ENCODE assay signal across 8 cellular contexts in the genomic region with DNA sequence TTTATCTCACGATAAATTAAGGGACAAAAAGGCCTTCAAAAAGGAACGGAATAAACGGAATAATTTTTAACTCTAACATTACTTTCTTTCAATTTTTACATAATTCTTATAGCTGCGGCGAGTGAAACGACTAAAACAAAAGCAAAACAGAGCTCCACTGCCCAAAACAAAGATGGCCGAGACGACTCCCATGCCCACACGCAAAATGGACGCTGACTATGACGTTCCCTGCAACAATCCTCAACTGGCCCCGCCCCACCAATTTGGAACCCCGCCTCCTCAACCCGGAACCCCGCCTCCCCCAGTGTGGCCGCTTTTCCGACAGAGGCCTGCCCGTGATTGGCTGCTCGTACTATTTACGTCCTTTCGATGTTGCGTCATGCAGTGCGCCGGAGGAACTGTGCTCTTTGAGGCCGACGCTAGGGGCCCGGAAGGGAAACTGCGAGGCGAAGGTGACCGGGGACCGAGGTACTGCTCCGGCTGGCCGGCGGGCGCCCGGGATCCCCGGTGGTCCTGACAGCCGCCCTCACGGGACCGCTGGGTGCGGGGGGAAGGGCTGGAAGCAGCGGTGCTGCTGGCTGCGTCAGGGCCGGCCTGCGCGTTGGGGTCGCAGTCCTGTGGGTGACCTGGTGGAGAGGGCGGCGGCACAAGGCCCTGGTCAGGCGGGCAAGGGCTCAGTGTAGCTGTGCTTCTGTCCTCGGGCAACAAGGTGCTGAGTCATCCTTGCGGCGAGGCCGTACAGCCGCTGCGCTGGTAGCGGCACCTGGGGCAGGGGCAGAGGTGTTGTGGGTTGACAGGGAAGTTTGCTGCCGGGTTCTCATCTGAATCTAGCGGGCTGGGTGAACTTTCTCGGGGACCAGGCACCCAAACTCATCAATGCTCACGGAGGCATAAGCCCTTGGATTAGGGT. TPM values are rescaled to one million over a fixed set of nuclear protein-coding genes. Genes with fewer than 3 reads are reported as not detected.
DNase-seq lines count a peak whose midpoint lies in the region; TF ChIP-seq lines count a peak whose summit lies in the region.

A gene with protein sequence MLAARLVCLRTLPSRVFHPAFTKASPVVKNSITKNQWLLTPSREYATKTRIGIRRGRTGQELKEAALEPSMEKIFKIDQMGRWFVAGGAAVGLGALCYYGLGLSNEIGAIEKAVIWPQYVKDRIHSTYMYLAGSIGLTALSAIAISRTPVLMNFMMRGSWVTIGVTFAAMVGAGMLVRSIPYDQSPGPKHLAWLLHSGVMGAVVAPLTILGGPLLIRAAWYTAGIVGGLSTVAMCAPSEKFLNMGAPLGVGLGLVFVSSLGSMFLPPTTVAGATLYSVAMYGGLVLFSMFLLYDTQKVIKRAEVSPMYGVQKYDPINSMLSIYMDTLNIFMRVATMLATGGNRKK (plus strand): TSS at position 384 of the 910 bp plus-strand sequence. CDS start 1,992 bp downstream, outside the sequence.

- H3K36me3 ChIP-seq in GM06990 (ENCODE audit: control insufficient read depth, insufficient read depth, low read length) (no peaks in the 10 kb centered on the region; the same call in none of the 2 replicates), SK-N-SH (replicated peaks in 1 of 2; ENCODE audit: control insufficient read depth in 1 of 2, insufficient read depth in 2 of 2, low read length in 1 of 2) (peaks cover 31% of the 10 kb centered on the region in 2 experiments), testis (ENCODE audit: low read depth, missing control alignments) (no peaks in the 10 kb centered on the region)

- no peaks in the 10 kb centered on the region; the same call in 1 of the 2 replicates for H3K27me3 Mint-ChIP-seq in HFFc6 (ENCODE audit: insufficient read depth)
- H3K27me3 Mint-ChIP-seq in activated naive CD4-positive, alpha-beta T cell treated with anti-CD3 and anti-CD28 coated beads, Interleukin-2, amount 50 U/mL, for 24 hours = no peaks in the 10 kb centered on the region

- POLR2A ChIA-PET in SK-N-SH (lab: Yijun Ruan, JAX) = interaction anchor here (0.6 kb wide), 1 partner anchor 187 kb away, joined by 3 read pairs; no protein-coding TSS in a partner anchor

- peak within 1 kb of the TSS; percentile 97 for H3K9ac ChIP-seq in SK-N-SH

- H3K27ac ChIP-seq in SK-N-SH (ENCODE audit: low read depth in 2 of 2, low read length in 1 of 2) (peak within 1 kb of the TSS; percentile 76 to 89), testis (peak within 1 kb of the TSS; percentile 90 to 93)

- H3K79me2 ChIP-seq in SK-N-SH (ENCODE audit: insufficient read depth) = peaks cover 42% of the 10 kb centered on the region

- H3K9me2 ChIP-seq in SK-N-SH = no peaks in the 10 kb centered on the region

- H3K27me3 ChIP-seq in GM06990 (replicated peaks; ENCODE audit: control insufficient read depth, insufficient read depth, low read length) = no peaks in the 10 kb centered on the region
- no peaks in the 10 kb centered on the region for H3K27me3 ChIP-seq in SK-N-SH (ENCODE audit: insufficient read depth)
- H3K27me3 ChIP-seq in testis = no peaks in the 10 kb centered on the region

- H3K4me2 ChIP-seq in SK-N-SH = peak within 1 kb of the TSS; percentile 92

- H3F3A ChIP-seq in SK-N-SH (replicated peaks; ENCODE audit: insufficient read depth) = no peaks in the 10 kb centered on the region

- H2AFZ ChIP-seq in SK-N-SH (ENCODE audit: low read depth) = peak within 1 kb of the TSS; percentile 99

- H3K4me1 ChIP-seq in SK-N-SH (ENCODE audit: control insufficient read depth in 1 of 2, insufficient read depth in 2 of 2, low read depth in 1 of 2, low read length in 1 of 2) (peaks cover 8 to 10% of the 10 kb centered on the region in 2 experiments; a peak in 3 of 4 replicates), testis (peaks cover 9% of the 10 kb centered on the region)

- H3K4me1 Mint-ChIP-seq in HFFc6 (ENCODE audit: low read depth) = peaks cover 26% of the 10 kb centered on the region
- H3K4me1 Mint-ChIP-seq in activated naive CD4-positive, alpha-beta T cell treated with anti-CD3 and anti-CD28 coated beads, Interleukin-2, amount 50 U/mL, for 24 hours = peaks cover 43% of the 10 kb centered on the region

- no peaks in the 10 kb centered on the region for H3K9me3 Mint-ChIP-seq in HFFc6
- no peaks in the 10 kb centered on the region for H3K9me3 Mint-ChIP-seq in activated naive CD4-positive, alpha-beta T cell treated with anti-CD3 and anti-CD28 coated beads, Interleukin-2, amount 50 U/mL, for 24 hours

- 2% methylated on average over 40 of the region's 61 CpGs for WGBS in SK-N-SH (ENCODE audit: low lambda C conversion rate)
- WGBS in testis, 2 donors = 0 to 2% methylated on average over 26 to 60 of the region's 61 CpGs

- CTCF ChIA-PET in SK-N-SH (lab: Yijun Ruan, JAX) = interaction anchor here (0.9 to 1.8 kb wide), 6 partner anchors 8 to 66 kb away, joined by 3 to 7 read pairs (median 3); no protein-coding TSS in a partner anchor

- H3K9me3 ChIP-seq in SK-N-SH = no peaks in the 10 kb centered on the region
- no peaks in the 10 kb centered on the region for H3K9me3 ChIP-seq in testis

- no peak for TF ChIP-seq RAD21 in SK-N-SH (IDR thresholded peaks at IDR 0.05; ENCODE audit: low read length)

- 0 out of 4 replicates have a peak, but pooled peaks of 1 of the 2 experiments have one; percentile 19 for TF ChIP-seq EP300 in SK-N-SH (IDR thresholded peaks at IDR 0.05; ENCODE audit: borderline replicate concordance in 1 of 2, low read depth in 1 of 2, low read length in 1 of 2)

- intact Hi-C loops in testis (cut with DNase I; ENCODE audit: low total_unique reads) = no loop called here

- DNase-seq in GM06990 (ENCODE audit: extremely low read depth, insufficient read length) (peak; percentile 98), HFFc6 (peak; percentile 99), NB4 (ENCODE audit: low read depth) (peak; percentile 99), SK-N-SH (peak; percentile 93), globus pallidus (ENCODE audit: low spot score) (peak; percentile 98), occipital lobe (lab: John Stamatoyannopoulos, UW) (peak; percentile 98), testis (peak; percentile 100)

- TF ChIP-seq CTCF in GM06990 (IDR thresholded peaks at IDR 0.05; ENCODE audit: insufficient read depth, low read length, poor library complexity, severe bottlenecking) (no peak), HFFc6 (IDR thresholded peaks at IDR 0.05) (peak; percentile 68), NB4 (IDR thresholded peaks at IDR 0.05; ENCODE audit: low read depth, low read length) (no peak), SK-N-SH (IDR thresholded peaks at IDR 0.05) (peak; percentile 30), testis (IDR thresholded peaks at IDR 0.05) (peak in 2 of 3 experiments; percentile 48 to 58)

- H3K4me3 ChIP-seq in GM06990 (replicated peaks; ENCODE audit: low read depth, low read length) = peak within 1 kb of the TSS; percentile 100
- peak within 1 kb of the TSS; percentile 99 for H3K4me3 ChIP-seq in NB4 (ENCODE audit: low read depth, low read length)
- H3K4me3 ChIP-seq in SK-N-SH (ENCODE audit: low read depth in 2 of 2, low read length in 1 of 2) = peak within 1 kb of the TSS; percentile 96 to 100
- peak within 1 kb of the TSS; percentile 98 to 99 for H3K4me3 ChIP-seq in testis

- H3K36me3 Mint-ChIP-seq in HFFc6 (ENCODE audit: low read depth) = peaks cover 16% of the 10 kb centered on the region
- peaks cover 11% of the 10 kb centered on the region for H3K36me3 Mint-ChIP-seq in activated naive CD4-positive, alpha-beta T cell treated with anti-CD3 and anti-CD28 coated beads, Interleukin-2, amount 50 U/mL, for 24 hours

- peak within 1 kb of the TSS; percentile 99 for H3K4me3 Mint-ChIP-seq in HFFc6
- peak within 1 kb of the TSS; percentile 95 for H3K4me3 Mint-ChIP-seq in activated naive CD4-positive, alpha-beta T cell treated with anti-CD3 and anti-CD28 coated beads, Interleukin-2, amount 50 U/mL, for 24 hours

- H4K20me1 ChIP-seq in SK-N-SH (ENCODE audit: insufficient read depth) = no peaks in the 10 kb centered on the region

- TF ChIP-seq POLR2A in NB4 (IDR thresholded peaks at IDR 0.05; ENCODE audit: extremely low read depth, insufficient read length) = peak; percentile 85
- TF ChIP-seq POLR2A in testis (IDR thresholded peaks at IDR 0.05) = peak; percentile 55

- peak within 1 kb of the TSS; percentile 99 for H3K27ac Mint-ChIP-seq in HFFc6
- peak within 1 kb of the TSS; percentile 100 for H3K27ac Mint-ChIP-seq in activated naive CD4-positive, alpha-beta T cell treated with anti-CD3 and anti-CD28 coated beads, Interleukin-2, amount 50 U/mL, for 24 hours

TF ChIP-seq in SK-N-SH, 30 proteins besides CTCF, POLR2A, EP300 and RAD21 (continues in another document):
- TF ChIP-seq, protein P1, sequence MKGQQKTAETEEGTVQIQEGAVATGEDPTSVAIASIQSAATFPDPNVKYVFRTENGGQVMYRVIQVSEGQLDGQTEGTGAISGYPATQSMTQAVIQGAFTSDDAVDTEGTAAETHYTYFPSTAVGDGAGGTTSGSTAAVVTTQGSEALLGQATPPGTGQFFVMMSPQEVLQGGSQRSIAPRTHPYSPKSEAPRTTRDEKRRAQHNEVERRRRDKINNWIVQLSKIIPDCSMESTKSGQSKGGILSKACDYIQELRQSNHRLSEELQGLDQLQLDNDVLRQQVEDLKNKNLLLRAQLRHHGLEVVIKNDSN (IDR thresholded peaks at IDR 0.05; ENCODE audit: borderline replicate concordance, low read depth) = no peak
- TF ChIP-seq RFX5 (IDR thresholded peaks at IDR 0.05; ENCODE audit: low read length) (peak; percentile 57; the same call in 1 of the 2 replicates), TAF1 (IDR thresholded peaks at IDR 0.05; ENCODE audit: borderline replicate concordance, low read depth, low read length) (peak; percentile 10; the same call in 1 of the 2 replicates), NFIC (IDR thresholded peaks at IDR 0.05; ENCODE audit: borderline replicate concordance) (no peak), MXI1 (IDR thresholded peaks at IDR 0.05; ENCODE audit: low read depth, low read length) (peak; percentile 45; the same call in 1 of the 2 replicates), POLR2AphosphoS5 (IDR thresholded peaks at IDR 0.05; ENCODE audit: low read depth, low read length) (peak; percentile 49; the same call in 1 of the 2 replicates), ELF1 (IDR thresholded peaks at IDR 0.05) (peak; percentile 92), FOSL2 (IDR thresholded peaks at IDR 0.05; ENCODE audit: borderline replicate concordance, low read depth) (0 out of 2 replicates have a peak, but pooled peaks have one; percentile 7)

RNA-seq across cellular contexts. Expression of the gene that starts here (rescaled TPM):
- total RNA-seq in HFFc6 (2021; fragmentation: NEBNext Ultra II Directional; extraction: Animal tissue kit (Norgen Biotek cat#: 25700)) = 100 to 1,000 TPM; 137 to 155 (median 142) TPM
- polyA plus RNA-seq in SK-N-SH (2012; rRNA removed) = 113 and 172 TPM in 2 replicates
- 165 and 168 TPM in 2 replicates for polyA plus RNA-seq in SK-N-SH (2012; cell fraction: cytosol; rRNA removed)
- 33.6 and 75.5 TPM in 2 replicates for polyA plus RNA-seq in SK-N-SH (2012; cell fraction: nucleus; rRNA removed)
- 146 TPM for total RNA-seq in occipital lobe
- 100 to 1,000 TPM; 140 to 220 TPM for total RNA-seq in testis
- polyA plus RNA-seq in testis (ENCODE audit: insufficient read depth, low read depth, low replicate concordance) = 284 TPM

Comparison
In these comparisons a context has a peak if more than half of its experiments do, and no peak if none do; other contexts are left out.
1. Peak in every context shown above with its lines: DNase-seq, H3K4me3 ChIP-seq and H3K27ac ChIP-seq.
2. CTCF ChIP-seq: peak in HFFc6 (single experiment), SK-N-SH (single experiment) and testis (2 of 3); none in GM06990 (single experiment) and NB4 (single experiment).